8 cellular contexts compared by ENCODE assay signal in genomic region chr19:18596752-18597157, GRCh38. TPM values are rescaled to one million over a fixed set of nuclear protein-coding genes. Genes with fewer than 3 reads are reported as not detected.
DNase-seq lines count a peak whose midpoint lies in the region; ATAC-seq and TF ChIP-seq lines count a peak whose summit lies in the region.

No MANE protein-coding gene starts in this region.

- H3K4me3 ChIP-seq in Caco-2 (ENCODE audit: low read depth, low read length) (no peak overlapping the region), MG63 (no peak overlapping the region)

- H3K27me3 ChIP-seq in Caco-2 (replicated peaks; ENCODE audit: control insufficient read depth, insufficient read depth, low read length) (no peaks in the 10 kb centered on the region), MG63 (no peaks in the 10 kb centered on the region)

- H3K27me3 Mint-ChIP-seq in Caco-2 (ENCODE audit: insufficient read depth, unreplicated experiment) (no peaks in the 10 kb centered on the region), WTC11 (ENCODE audit: low read depth) (peaks cover 29% of the 10 kb centered on the region)

- H3K9me3 ChIP-seq in Caco-2 (no peaks in the 10 kb centered on the region), MG63 (no peaks in the 10 kb centered on the region)

- POLR2A ChIA-PET in Caco-2 (lab: Charles Lee) (no interaction called here), WTC11 (lab: Charles Lee) (no interaction called here)

- no TSS peak for BruUV-seq in Caco-2 (replicated peaks; lab: Mats Ljungman, UMichigan)

- ATAC-seq in WTC11, result peak; percentile 59

- no peaks in the 10 kb centered on the region for H3K9me3 Mint-ChIP-seq in Caco-2 (ENCODE audit: unreplicated experiment)
- H3K9me3 Mint-ChIP-seq in WTC11, result no peaks in the 10 kb centered on the region

- TF ChIP-seq CTCF in Caco-2 (IDR thresholded peaks at IDR 0.05; ENCODE audit: insufficient read depth in 1 of 2, low read depth in 1 of 2, low read length in 1 of 2, severe bottlenecking in 1 of 2, unreplicated experiment in 1 of 2) (no peak), WTC11 (IDR thresholded peaks at IDR 0.05) (no peak)

- H3K27ac Mint-ChIP-seq in Caco-2 (ENCODE audit: unreplicated experiment), result no peak overlapping the region
- 0 out of 2 replicates have a peak overlapping the region, but pooled peaks have one; percentile 20 for H3K27ac Mint-ChIP-seq in WTC11

- H3K4me3 Mint-ChIP-seq in Caco-2 (ENCODE audit: unreplicated experiment), result no peak overlapping the region
- H3K4me3 Mint-ChIP-seq in WTC11, result peak overlapping the region; percentile 2; the same call in 1 of the 2 replicates

- H3K4me1 Mint-ChIP-seq in Caco-2 (ENCODE audit: low read depth, unreplicated experiment) (peaks cover 7% of the 10 kb centered on the region), WTC11 (peaks cover 42% of the 10 kb centered on the region)

- intact Hi-C loops in Caco-2 (cut with micrococcal nuclease; ENCODE audit: unreplicated experiment), result no loop called here

- peak; percentile 60 to 68 for DNase-seq in Caco-2
- peak; percentile 48 for DNase-seq in MG63
- DNase-seq in WTC11 (ENCODE audit: low spot score), result peak; percentile 90
- peak; percentile 33 to 63 for DNase-seq in lung microvascular endothelial cell (ENCODE audit: low read depth in 2 of 2)
- DNase-seq in T1000 (lab: John Stamatoyannopoulos, UW), result no peak
- DNase-seq in NCI-H446 treated with DMSO at 0.1 percent for 48 hours (lab: John Stamatoyannopoulos, UW), result no peak
- no peak for DNase-seq in stimulated activated CD4-positive, alpha-beta T cell treated with anti-CD3 and anti-CD28 coated beads, Interleukin-2, amount 100 ng/mL, for 24 hours
- no peak for DNase-seq in occipital lobe (lab: John Stamatoyannopoulos, UW)

- no peaks in the 10 kb centered on the region for H3K36me3 ChIP-seq in Caco-2 (ENCODE audit: control insufficient read depth, insufficient read depth, low read length)
- peaks cover 5% of the 10 kb centered on the region; the same call in 1 of the 2 replicates for H3K36me3 ChIP-seq in MG63

- H3K36me3 Mint-ChIP-seq in Caco-2 (ENCODE audit: insufficient read depth, unreplicated experiment) (peaks cover 10% of the 10 kb centered on the region), WTC11 (no peaks in the 10 kb centered on the region)

- CTCF ChIA-PET in Caco-2 (lab: Charles Lee) (interaction anchor here (0.7 kb wide), 1 partner anchor 16 kb away, joined by 5 read pairs; the partner anchor contains the start of gene TMEM59L), WTC11 (lab: Charles Lee) (interaction anchor here (2.0 to 4.2 kb wide), 2 partner anchors 76 to 78 kb away, joined by 5 to 13 read pairs; partner anchors contain the start of gene ELL)

- H3K4me1 ChIP-seq in Caco-2, result peaks cover 4% of the 10 kb centered on the region; the same call in 1 of the 2 replicates

TF ChIP-seq in WTC11, 78 proteins besides CTCF, POLR2A, EP300 and RAD21:
- TF ChIP-seq ZNF423 (CRISPR knock-in tag; IDR thresholded peaks at IDR 0.05) (0 out of 2 replicates have a peak, but pooled peaks have one; percentile 7), OVOL2 (CRISPR knock-in tag; IDR thresholded peaks at IDR 0.05; ENCODE audit: borderline replicate concordance) (no peak), GABPB1 (CRISPR knock-in tag; IDR thresholded peaks at IDR 0.05) (no peak), NR2C2 (CRISPR knock-in tag; IDR thresholded peaks at IDR 0.05) (no peak)
- TF ChIP-seq, protein P1, sequence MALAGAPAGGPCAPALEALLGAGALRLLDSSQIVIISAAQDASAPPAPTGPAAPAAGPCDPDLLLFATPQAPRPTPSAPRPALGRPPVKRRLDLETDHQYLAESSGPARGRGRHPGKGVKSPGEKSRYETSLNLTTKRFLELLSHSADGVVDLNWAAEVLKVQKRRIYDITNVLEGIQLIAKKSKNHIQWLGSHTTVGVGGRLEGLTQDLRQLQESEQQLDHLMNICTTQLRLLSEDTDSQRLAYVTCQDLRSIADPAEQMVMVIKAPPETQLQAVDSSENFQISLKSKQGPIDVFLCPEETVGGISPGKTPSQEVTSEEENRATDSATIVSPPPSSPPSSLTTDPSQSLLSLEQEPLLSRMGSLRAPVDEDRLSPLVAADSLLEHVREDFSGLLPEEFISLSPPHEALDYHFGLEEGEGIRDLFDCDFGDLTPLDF (CRISPR knock-in tag; IDR thresholded peaks at IDR 0.05), result no peak

RNA-seq across cellular contexts. Expression of gene REX1BD, which starts 8.2 kb away (rescaled TPM):
- 44.8 and 48.3 TPM in 2 replicates for total RNA-seq in Caco-2 (2022)
- total RNA-seq in MG63 (2014; rRNA removed; shearing (Covaris generic); ENCODE audit: low replicate concordance), result 127 and 179 TPM in 2 replicates
- total RNA-seq in WTC11 (2021), result 90.2 to 107 TPM (median 99.0 TPM) in 3 replicates
- 43.3 and 53.8 TPM in 2 replicates for total RNA-seq in lung microvascular endothelial cell
- total RNA-seq in occipital lobe, result 20.0 TPM

RNA-seq across cellular contexts. Expression of gene CRLF1, which starts 9.8 kb away (rescaled TPM):
- total RNA-seq in Caco-2 (2022) (0.61 and 2.6 TPM in 2 replicates), WTC11 (2021) (36.4 to 55.8 TPM (median 51.4 TPM) in 3 replicates), lung microvascular endothelial cell (not detected in 2 replicates), occipital lobe (0.94 TPM)
- total RNA-seq in MG63 (2014; rRNA removed; shearing (Covaris generic); ENCODE audit: low replicate concordance), result 6.6 and 16.9 TPM in 2 replicates

RNA-seq across cellular contexts. Expression of gene TMEM59L, which starts 15.9 kb away (rescaled TPM):
- total RNA-seq in Caco-2 (2022) (0.25 TPM in 1 of 2 replicates, not detected in the other), WTC11 (2021) (14.8 to 30.0 TPM (median 27.3 TPM) in 3 replicates), lung microvascular endothelial cell (not detected in 2 replicates), occipital lobe (34.5 TPM)
- total RNA-seq in MG63 (2014; rRNA removed; shearing (Covaris generic); ENCODE audit: low replicate concordance), result 0.36 TPM in 1 of 2 replicates, not detected in the other

RNA-seq across cellular contexts. Expression of gene UBA52, which starts 25.1 kb away (rescaled TPM):
- total RNA-seq in Caco-2 (2022) (1,276 and 1,389 TPM in 2 replicates), WTC11 (2021) (1,300 to 1,361 TPM (median 1,328 TPM) in 3 replicates), lung microvascular endothelial cell (955 and 1,121 TPM in 2 replicates), occipital lobe (530 TPM)
- total RNA-seq in MG63 (2014; rRNA removed; shearing (Covaris generic); ENCODE audit: low replicate concordance), result 457 and 1,435 TPM in 2 replicates

RNA-seq across cellular contexts. Expression of gene KXD1, which starts 39.1 kb away (rescaled TPM):
- total RNA-seq in Caco-2 (2022) (77.5 and 80.2 TPM in 2 replicates), WTC11 (2021) (136 to 155 TPM (median 154 TPM) in 3 replicates), lung microvascular endothelial cell (39.5 and 53.4 TPM in 2 replicates), occipital lobe (16.4 TPM)
- 140 and 145 TPM in 2 replicates for total RNA-seq in MG63 (2014; rRNA removed; shearing (Covaris generic); ENCODE audit: low replicate concordance)

Comparison
In these comparisons a context has a peak if more than half of its experiments do, and no peak if none do; other contexts are left out.
1. DNase-seq: peak in Caco-2 (2 of 2), MG63 (single experiment), WTC11 (single experiment) and lung microvascular endothelial cell (2 of 2); none in T1000 (single experiment), NCI-H446 treated with DMSO at 0.1 percent for 48 hours (single experiment), stimulated activated CD4-positive, alpha-beta T cell treated with anti-CD3 and anti-CD28 coated beads, Interleukin-2, amount 100 ng/mL, for 24 hours (0 of 2) and occipital lobe (single experiment).
2. RNA of gene TMEM59L, which starts 15.9 kb away (total RNA-seq): 34.5 TPM in occipital lobe (single experiment) and 14.8 to 30.0 TPM in WTC11; 0.36 TPM in MG63, 0.25 TPM in Caco-2 and not detected in lung microvascular endothelial cell; every median in the first group is over 10 times any median in the second.